17 cellular contexts compared by ENCODE assay signal in the genomic region with DNA sequence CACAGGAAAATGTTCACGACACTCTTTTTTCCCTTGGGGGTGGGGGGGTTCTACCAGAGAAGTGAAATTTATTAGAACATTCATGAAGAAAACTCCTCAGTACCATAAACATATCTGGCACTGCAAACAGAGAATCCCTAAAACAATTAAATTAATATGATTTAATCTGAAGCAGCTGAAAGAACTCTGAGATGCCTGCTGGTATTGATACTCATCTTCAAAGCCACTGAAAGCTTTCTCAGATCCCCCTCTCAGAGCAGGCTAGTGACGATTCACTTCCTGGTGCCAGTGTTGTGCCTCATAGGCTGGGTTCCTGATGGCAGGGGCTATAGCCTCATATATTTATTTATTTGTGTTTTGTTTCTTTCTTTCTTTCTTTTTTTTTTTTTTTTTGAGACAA.
"Had no signal": no experiment of that assay in that cellular context is flagged by ENCODE, and none has a peak within 500 bp of the region (broad histone marks: within the 10 kb centered on the region; RNA-seq: fewer than 3 reads in every experiment).

No MANE protein-coding gene starts in this region.

- H3K4me3 ChIP-seq: colonic mucosa, lung had no signal

- FAIRE-seq: astrocyte, small intestine had no signal

- H3K27ac ChIP-seq: colonic mucosa, neutrophil had no signal

- H3K36me3 ChIP-seq: colonic mucosa, neutrophil had no signal

- H3K9me3 ChIP-seq: colonic mucosa, neutrophil had no signal

- DNase-seq: activated B cell treated with CpG ODN at 0.5 μM for 24 hours; activated CD4-positive, alpha-beta T cell treated with anti-CD3 and anti-CD28 coated beads, Interleukin-2, amount 10 ng/mL, durations not matched to agents 7 days and 5 days; activated gamma-delta T cell treated with Interleukin-2 at 50 U/mL for 16 hours; activated T-cell treated with anti-CD3 and anti-CD28 coated beads, Interleukin-2, amount 50 U/mL, for 4 hours; colonic mucosa; effector CD8-positive, alpha-beta T cell; foreskin melanocyte; head of caudate nucleus; left colon; midbrain; naive B cell; small intestine; substantia nigra; T-helper 17 cell had no signal

- H3K4me1 ChIP-seq: colonic mucosa had no signal

- ATAC-seq: activated T-cell treated with anti-CD3 and anti-CD28 coated beads, Interleukin-2, amount 50 U/mL, for 4 hours; left colon; T-helper 17 cell had no signal

- H3K27me3 ChIP-seq: colonic mucosa, neutrophil had no signal
